21 cellular contexts compared by ENCODE assay signal in the genomic region with DNA sequence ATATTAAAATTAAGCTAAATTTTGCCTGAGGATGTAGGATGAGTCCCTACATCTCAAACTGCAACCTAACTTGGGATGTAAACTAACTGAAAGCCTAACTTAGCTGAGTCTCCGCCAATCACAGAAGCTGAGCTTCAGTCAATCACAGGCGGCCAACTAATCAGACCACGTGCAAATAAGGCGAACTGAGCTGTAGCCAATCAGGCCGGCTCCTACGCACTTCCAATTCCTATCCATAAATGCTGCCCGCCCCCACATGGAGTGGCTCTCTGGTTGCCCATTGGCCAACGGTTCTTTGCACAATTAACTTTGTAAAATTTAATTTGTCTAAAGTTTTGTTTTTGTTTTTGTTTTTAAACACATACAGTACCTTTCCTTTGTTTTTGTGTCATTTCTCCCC. TPM values are rescaled to one million over a fixed set of nuclear protein-coding genes. Genes with fewer than 3 reads are reported as not detected.
A peak's percentile ranks its signal among the peaks of the same experiment; 100 is the strongest.
DNase-seq lines count a peak whose midpoint lies in the region; ATAC-seq, FAIRE-seq and TF ChIP-seq lines count a peak whose summit lies in the region.
"Had no signal": no experiment of that assay in that cellular context is flagged by ENCODE, and none has a peak within 500 bp of the region (broad histone marks: within the 10 kb centered on the region; RNA-seq: fewer than 3 reads in every experiment).

No MANE protein-coding gene starts in this region.

- peaks cover 48% of the 10 kb centered on the region for H3K27me3 Mint-ChIP-seq in T-helper 1 cell treated with Interleukin-12 subunit alpha and Interleukin-12 subunit beta and Interleukin-4 antibody, amounts not matched to agents 30 μg/mL and 1 μg/mL, for 36 hours (ENCODE audit: low read depth)
- H3K27me3 Mint-ChIP-seq in astrocyte (ENCODE audit: low read depth, unreplicated experiment) = peaks cover 7% of the 10 kb centered on the region

- H3K14ac ChIP-seq in neuronal stem cell (ENCODE audit: low read length) = no peak overlapping the region

- H2AK5ac ChIP-seq in neuronal stem cell (ENCODE audit: low read depth, low read length) = no peak overlapping the region

- H4K20me1 ChIP-seq in Loucy (ENCODE audit: insufficient read depth, low read length, poor library complexity, severe bottlenecking) = no peaks in the 10 kb centered on the region
- H4K20me1 ChIP-seq in astrocyte (ENCODE audit: insufficient read depth, low read length) = no peaks in the 10 kb centered on the region

- no peak overlapping the region for H2BK120ac ChIP-seq in neuronal stem cell (ENCODE audit: low read depth, low read length)

- H3K27ac ChIP-seq in astrocyte (ENCODE audit: low read depth, low read length) (no peak overlapping the region), neuronal stem cell (replicated peaks; ENCODE audit: low read length) (no peak overlapping the region)
- H3K27ac ChIP-seq: cardiac muscle cell had no signal

- H3K9ac ChIP-seq in Loucy (ENCODE audit: low read depth, low read length, poor library complexity, severe bottlenecking) = no peak overlapping the region
- no peak overlapping the region for H3K9ac ChIP-seq in astrocyte (ENCODE audit: low read length)
- H3K9ac ChIP-seq in neuronal stem cell (ENCODE audit: low read depth, low read length, poor library complexity) = no peak overlapping the region

- no peak overlapping the region for H4K8ac ChIP-seq in neuronal stem cell (ENCODE audit: low read depth, low read length)

- H3K4me2 ChIP-seq in Loucy (ENCODE audit: low read depth, low read length, poor library complexity, severe bottlenecking) (peak overlapping the region; percentile 60), astrocyte (ENCODE audit: low read length) (peak overlapping the region; percentile 48), neuronal stem cell (ENCODE audit: insufficient read depth, low read length, poor library complexity, severe bottlenecking) (no peak overlapping the region)

- H3K4me1 Mint-ChIP-seq in T-helper 1 cell treated with Interleukin-12 subunit alpha and Interleukin-12 subunit beta and Interleukin-4 antibody, amounts not matched to agents 30 μg/mL and 1 μg/mL, for 36 hours (ENCODE audit: low read depth) = peaks cover 36% of the 10 kb centered on the region
- peaks cover 4% of the 10 kb centered on the region for H3K4me1 Mint-ChIP-seq in astrocyte (ENCODE audit: low read depth, unreplicated experiment)
- H3K4me1 Mint-ChIP-seq: activated B cell treated with CpG ODN at 0.5 μM for 24 hours, neural crest cell had no signal

- H2BK15ac ChIP-seq in neuronal stem cell (ENCODE audit: low read length) = no peak overlapping the region

- no peaks in the 10 kb centered on the region for H3K9me3 Mint-ChIP-seq in T-helper 1 cell treated with Interleukin-12 subunit alpha and Interleukin-12 subunit beta and Interleukin-4 antibody, amounts not matched to agents 30 μg/mL and 1 μg/mL, for 36 hours
- no peaks in the 10 kb centered on the region for H3K9me3 Mint-ChIP-seq in astrocyte (ENCODE audit: unreplicated experiment)
- H3K9me3 Mint-ChIP-seq: activated B cell treated with CpG ODN at 0.5 μM for 24 hours; activated T-helper 2 cell treated with anti-CD3 and anti-CD28 coated beads, Interferon-gamma antibody, Interleukin-2, Interleukin-4, amounts not matched to agents 10 μg/mL and 5 μg/mL and 100 μg/mL, durations not matched to agents 14 hours and 24 hours and 36 hours; neural crest cell had no signal

- no peak overlapping the region for H2BK12ac ChIP-seq in neuronal stem cell (ENCODE audit: low read length)

- H3K79me1 ChIP-seq in neuronal stem cell (ENCODE audit: low read depth, low read length) = no peaks in the 10 kb centered on the region

- no peak overlapping the region for H2BK5ac ChIP-seq in neuronal stem cell (ENCODE audit: low read length)

- H3K79me2 ChIP-seq in Loucy (ENCODE audit: insufficient read depth, low read length) (no peaks in the 10 kb centered on the region), astrocyte (ENCODE audit: insufficient read depth, low read length) (no peaks in the 10 kb centered on the region)

- no peak for FAIRE-seq in astrocyte (lab: Jason Lieb, UNC)

- WGBS in neuronal stem cell (ENCODE audit: extremely low coverage in 2 of 2, insufficient read length in 2 of 2, insufficient replicate concordance in 1 of 2), 2 donors = no CpG with 5 or more reads among the region's 8 CpGs

- no peak overlapping the region for H3K23ac ChIP-seq in neuronal stem cell (ENCODE audit: low read depth, low read length, poor library complexity)

- TF ChIP-seq CTCF in Loucy (conservative IDR thresholded peaks at IDR 0.05; ENCODE audit: low read length) = no peak
- TF ChIP-seq CTCF in astrocyte (IDR thresholded peaks at IDR 0.05; ENCODE audit: insufficient read depth, low read depth, low read length) = no peak

- H3K18ac ChIP-seq in neuronal stem cell (ENCODE audit: low read length) = peak overlapping the region; percentile 69

- no peak overlapping the region for H4K91ac ChIP-seq in neuronal stem cell (ENCODE audit: low read depth, low read length, poor library complexity)

- H3K9me2 ChIP-seq in Loucy (replicated peaks; ENCODE audit: low read depth, low read length) = no peaks in the 10 kb centered on the region

- H2AFZ ChIP-seq in Loucy (ENCODE audit: low read length) (peak overlapping the region; percentile 58), astrocyte (ENCODE audit: low read depth, low read length) (no peak overlapping the region), neuronal stem cell (ENCODE audit: low read length) (peak overlapping the region; percentile 19)

- ATAC-seq in HG03135 (IDR thresholded peaks at IDR 0.05; ENCODE audit: unreplicated experiment) = no peak

- peak overlapping the region; percentile 41 for H3K27ac Mint-ChIP-seq in T-helper 1 cell treated with Interleukin-12 subunit alpha and Interleukin-12 subunit beta and Interleukin-4 antibody, amounts not matched to agents 30 μg/mL and 1 μg/mL, for 36 hours
- H3K27ac Mint-ChIP-seq in astrocyte (ENCODE audit: unreplicated experiment) = no peak overlapping the region
- H3K27ac Mint-ChIP-seq: activated B cell treated with CpG ODN at 0.5 μM for 24 hours; activated T-helper 2 cell treated with anti-CD3 and anti-CD28 coated beads, Interferon-gamma antibody, Interleukin-2, Interleukin-4, amounts not matched to agents 10 μg/mL and 5 μg/mL and 100 μg/mL, durations not matched to agents 14 hours and 24 hours and 36 hours; T-helper 17 cell had no signal

- no peaks in the 10 kb centered on the region for H3F3A ChIP-seq in Loucy (ENCODE audit: low read depth)

- peak overlapping the region; percentile 41 for H3K4me3 Mint-ChIP-seq in T-helper 1 cell treated with Interleukin-12 subunit alpha and Interleukin-12 subunit beta and Interleukin-4 antibody, amounts not matched to agents 30 μg/mL and 1 μg/mL, for 36 hours
- no peak overlapping the region for H3K4me3 Mint-ChIP-seq in astrocyte (ENCODE audit: unreplicated experiment)
- H3K4me3 Mint-ChIP-seq: activated B cell treated with CpG ODN at 0.5 μM for 24 hours, neural crest cell had no signal

- no peak overlapping the region for H3K4ac ChIP-seq in neuronal stem cell (ENCODE audit: low read length)

- DNase-seq in T-helper 1 cell (no peak), astrocyte (ENCODE audit: low read depth) (no peak), neuronal stem cell (ENCODE audit: low spot score) (no peak), middle frontal gyrus (ENCODE audit: extremely low spot score, low spot score) (no peak)
- no peak for DNase-seq in stimulated activated CD4-positive, alpha-beta T cell treated with anti-CD3 and anti-CD28 coated beads, Interleukin-2, amount 100 ng/mL, for 24 hours

- H3K4me3 ChIP-seq in Loucy (ENCODE audit: low read length, poor library complexity, severe bottlenecking) (peak overlapping the region; percentile 33), astrocyte (ENCODE audit: insufficient read depth, low read depth, low read length) (no peak overlapping the region), neuronal stem cell (ENCODE audit: low read length in 2 of 2) (no peak overlapping the region)
- H3K4me3 ChIP-seq: cardiac muscle cell had no signal

- H3K27me3 ChIP-seq in Loucy (ENCODE audit: insufficient read depth, low read length, poor library complexity, severe bottlenecking) (no peaks in the 10 kb centered on the region), astrocyte (ENCODE audit: insufficient read depth, low read length) (peaks cover 16% of the 10 kb centered on the region), neuronal stem cell (ENCODE audit: control insufficient read depth in 3 of 3, insufficient read depth in 3 of 3, low read depth in 1 of 3, low read length in 3 of 3) (peaks cover 0 to 19% (median 0%) of the 10 kb centered on the region in 3 experiments)
- H3K27me3 ChIP-seq: cardiac muscle cell had no signal

- H3K36me3 Mint-ChIP-seq in T-helper 1 cell treated with Interleukin-12 subunit alpha and Interleukin-12 subunit beta and Interleukin-4 antibody, amounts not matched to agents 30 μg/mL and 1 μg/mL, for 36 hours (ENCODE audit: low read depth) = peaks cover 16% of the 10 kb centered on the region
- H3K36me3 Mint-ChIP-seq in astrocyte (ENCODE audit: low read depth, unreplicated experiment) = no peaks in the 10 kb centered on the region

- H3K4me1 ChIP-seq in Loucy (ENCODE audit: insufficient read depth, low read length, poor library complexity, severe bottlenecking) = peaks cover 19% of the 10 kb centered on the region
- no peaks in the 10 kb centered on the region for H3K4me1 ChIP-seq in astrocyte (ENCODE audit: insufficient read depth, low read length)
- H3K4me1 ChIP-seq in neuronal stem cell (ENCODE audit: control insufficient read depth in 2 of 2, insufficient read depth in 1 of 2, low read depth in 1 of 2, low read length in 2 of 2) = no peaks in the 10 kb centered on the region

- H3K9me3 ChIP-seq in Loucy (ENCODE audit: insufficient read depth, low read depth, low read length) = no peaks in the 10 kb centered on the region
- no peaks in the 10 kb centered on the region for H3K9me3 ChIP-seq in astrocyte (ENCODE audit: insufficient read depth, low read depth, low read length)
- H3K9me3 ChIP-seq in neuronal stem cell (replicated peaks in 1 of 2; ENCODE audit: control insufficient read depth in 2 of 2, insufficient read depth in 1 of 2, low read depth in 1 of 2, low read length in 2 of 2) = no peaks in the 10 kb centered on the region

- H3K36me3 ChIP-seq in Loucy (ENCODE audit: insufficient read depth, low read length) (no peaks in the 10 kb centered on the region), astrocyte (ENCODE audit: insufficient read depth, low read length) (no peaks in the 10 kb centered on the region), neuronal stem cell (replicated peaks in 1 of 2; ENCODE audit: control insufficient read depth in 2 of 2, insufficient read depth in 2 of 2, low read length in 2 of 2) (no peaks in the 10 kb centered on the region)
- H3K36me3 ChIP-seq: cardiac muscle cell had no signal

RNA-seq across cellular contexts. Expression of gene GPX8, which starts 13.9 kb away (rescaled TPM):
- total RNA-seq in astrocyte = 144 and 176 TPM in 2 replicates
- 64.0 TPM for polyA plus RNA-seq in neuronal stem cell (2013, experiment 1 of 2)
- 65.0 TPM for polyA plus RNA-seq in neuronal stem cell (2013, experiment 2 of 2)
- total RNA-seq: activated B cell treated with CpG ODN at 0.5 μM for 24 hours; activated CD8-positive, alpha-beta memory T cell treated with anti-CD3 and anti-CD28 coated beads for 36 hours; activated T-helper 2 cell treated with anti-CD3 and anti-CD28 coated beads, Interferon-gamma antibody, Interleukin-2, Interleukin-4, amounts not matched to agents 10 μg/mL and 5 μg/mL and 100 μg/mL, durations not matched to agents 14 hours and 24 hours and 36 hours; T-helper 17 cell had no signal

RNA-seq across cellular contexts. Expression of gene CDC20B, which starts 26.9 kb away (rescaled TPM):
- 0.11 and 0.17 TPM in 2 replicates for total RNA-seq in astrocyte
- polyA plus RNA-seq in neuronal stem cell (2013, experiment 1 of 2) = not detected
- 0.03 TPM for polyA plus RNA-seq in neuronal stem cell (2013, experiment 2 of 2)
- total RNA-seq: activated B cell treated with CpG ODN at 0.5 μM for 24 hours, esophagus mucosa, left colon, neural crest cell, Right ventricle myocardium superior, T-helper 17 cell, urinary bladder had no signal
- polyA plus RNA-seq: adipose tissue, BJ, small intestine, urinary bladder had no signal

RNA-seq across cellular contexts. Expression of gene GZMA, which starts 43.6 kb away (rescaled TPM):
- total RNA-seq in astrocyte = 1.7 and 2.6 TPM in 2 replicates
- polyA plus RNA-seq in neuronal stem cell (2013, experiment 1 of 2) = not detected
- not detected for polyA plus RNA-seq in neuronal stem cell (2013, experiment 2 of 2)
- total RNA-seq: activated B cell treated with CpG ODN at 0.5 μM for 24 hours, cardiac muscle cell, neural crest cell had no signal
- polyA plus RNA-seq: BJ, cardiac muscle cell had no signal
